ENCODE assay signal across 21 cellular contexts in genomic region chr5:163567811-163568210, GRCh38.
"Had no signal": no experiment of that assay in that cellular context is flagged by ENCODE, and none has a peak within 500 bp of the region (broad histone marks: within the 10 kb centered on the region; RNA-seq: fewer than 3 reads in every experiment).

No MANE protein-coding gene starts in this region.

- H3K9me3 ChIP-seq: colonic mucosa, gastroesophageal sphincter, psoas muscle, right lobe of liver, testis, tibial nerve had no signal

- DNase-seq: colonic mucosa; dermis blood vessel endothelial cell; effector CD4-positive, alpha-beta T cell; foreskin fibroblast; glutamatergic neuron; islet precursor cell; mammary epithelial cell; naive thymus-derived CD4-positive, alpha-beta T cell; psoas muscle; retina; right lobe of liver; stimulated activated CD4-positive, alpha-beta T cell treated with anti-CD3 and anti-CD28 coated beads, Interleukin-15, amount 100 ng/mL, for 24 hours; stimulated activated CD4-positive, alpha-beta T cell treated with anti-CD3 and anti-CD28 coated beads, Interleukin-1b, Interleukin-23, amount 100 ng/mL, for 48 hours; stimulated activated CD4-positive, alpha-beta T cell treated with anti-CD3 and anti-CD28 coated beads, Interleukin-4, amount 100 ng/mL, for 24 hours; stimulated activated naive B cell treated with anti-CD40 and anti-IgM and Interleukin-4, amounts not matched to agents 10 μg/mL and 1 μg/mL and 100 μg/mL, for 72 hours; stimulated activated naive CD8-positive, alpha-beta T cell treated with anti-CD3 and anti-CD28 coated beads, Interleukin-15, amount 100 ng/mL, for 72 hours; testis had no signal

- H3K9me3 Mint-ChIP-seq: stimulated activated naive B cell treated with anti-CD40 and anti-IgM and Interleukin-4, amounts not matched to agents 10 μg/mL and 1 μg/mL and 100 μg/mL, for 72 hours; stimulated activated naive CD8-positive, alpha-beta T cell treated with anti-CD3 and anti-CD28 coated beads, Interleukin-15, amount 100 ng/mL, for 72 hours had no signal

- H3K36me3 Mint-ChIP-seq: naive thymus-derived CD4-positive, alpha-beta T cell; stimulated activated naive B cell treated with anti-CD40 and anti-IgM and Interleukin-4, amounts not matched to agents 10 μg/mL and 1 μg/mL and 100 μg/mL, for 72 hours had no signal

- H3K4me3 ChIP-seq: colonic mucosa, gastroesophageal sphincter, psoas muscle, right lobe of liver, testis, tibial nerve had no signal

- H3K27ac ChIP-seq: colonic mucosa, gastroesophageal sphincter, psoas muscle, right lobe of liver, testis, tibial nerve had no signal

- ATAC-seq: esophagus mucosa; gastroesophageal sphincter; left lobe of liver; naive thymus-derived CD4-positive, alpha-beta T cell; psoas muscle; right lobe of liver; stimulated activated naive B cell treated with anti-CD40 and anti-IgM and Interleukin-4, amounts not matched to agents 10 μg/mL and 1 μg/mL and 100 μg/mL, for 72 hours; stimulated activated naive CD8-positive, alpha-beta T cell treated with anti-CD3 and anti-CD28 coated beads, Interleukin-15, amount 100 ng/mL, for 72 hours had no signal

- H3K27ac Mint-ChIP-seq: naive thymus-derived CD4-positive, alpha-beta T cell; stimulated activated naive B cell treated with anti-CD40 and anti-IgM and Interleukin-4, amounts not matched to agents 10 μg/mL and 1 μg/mL and 100 μg/mL, for 72 hours; stimulated activated naive CD8-positive, alpha-beta T cell treated with anti-CD3 and anti-CD28 coated beads, Interleukin-15, amount 100 ng/mL, for 72 hours had no signal

- H3K36me3 ChIP-seq: colonic mucosa, gastroesophageal sphincter, right lobe of liver, tibial nerve had no signal

- H3K4me1 ChIP-seq: colonic mucosa, testis had no signal

- H3K4me3 Mint-ChIP-seq: stimulated activated naive B cell treated with anti-CD40 and anti-IgM and Interleukin-4, amounts not matched to agents 10 μg/mL and 1 μg/mL and 100 μg/mL, for 72 hours; stimulated activated naive CD8-positive, alpha-beta T cell treated with anti-CD3 and anti-CD28 coated beads, Interleukin-15, amount 100 ng/mL, for 72 hours had no signal

- H3K27me3 ChIP-seq: colonic mucosa, testis had no signal
